15 cellular contexts compared by ENCODE assay signal in the genomic region with DNA sequence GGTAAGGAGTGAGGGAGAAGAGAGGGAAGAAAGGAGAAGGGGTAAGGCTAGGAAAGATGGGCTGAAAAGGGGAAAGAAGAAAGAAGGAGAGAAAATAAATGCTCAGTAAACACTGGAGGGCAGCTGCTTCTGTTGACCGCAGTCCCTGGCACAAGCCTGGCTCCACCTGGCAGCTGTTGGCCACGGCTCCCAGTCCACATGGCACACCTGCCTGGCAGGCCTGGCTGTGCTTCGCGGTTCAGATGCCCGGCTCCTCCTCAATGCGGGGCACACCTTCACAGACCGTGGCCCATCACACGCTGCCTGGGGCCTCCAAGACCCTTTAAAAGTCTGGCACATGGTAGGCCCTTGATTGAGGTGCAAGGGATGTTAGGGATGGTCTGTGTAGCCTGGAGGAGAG.
"Had no signal": no experiment of that assay in that cellular context is flagged by ENCODE, and none has a peak within 500 bp of the region (broad histone marks: within the 10 kb centered on the region; RNA-seq: fewer than 3 reads in every experiment).

No MANE protein-coding gene starts in this region.

- H3K9me3 ChIP-seq: gastrocnemius medialis, heart left ventricle, ovary had no signal

- H3K36me3 ChIP-seq: gastrocnemius medialis, heart left ventricle, ovary had no signal

- H3K4me3 ChIP-seq: gastrocnemius medialis, heart left ventricle, lung, ovary had no signal

- FAIRE-seq: bronchial epithelial cell had no signal

- H3K27me3 ChIP-seq: gastrocnemius medialis, heart left ventricle, ovary had no signal

- H3K27ac ChIP-seq: epithelial cell of prostate, gastrocnemius medialis, heart left ventricle, ovary had no signal

- DNase-seq: activated CD4-positive, CD25-positive, alpha-beta regulatory T cell treated with anti-CD3 and anti-CD28 coated beads, Interleukin-2, amount 50 U/mL, for 72 hours; activated naive CD4-positive, alpha-beta T cell treated with anti-CD3 and anti-CD28 coated beads for 36 hours; activated naive CD8-positive, alpha-beta T cell treated with anti-CD3 and anti-CD28 coated beads, Interleukin-2, amount 50 U/mL, for 24 hours; aorta; gastrocnemius medialis; heart left ventricle; immature natural killer cell; naive B cell; ovary; stimulated activated CD4-positive, alpha-beta T cell treated with anti-CD3 and anti-CD28 coated beads, Interleukin-2, amount 100 ng/mL, for 48 hours; T-helper 1 cell; trophoblast cell had no signal
